Comparison of ENCODE assay signal across 9 cellular contexts in the genomic region with DNA sequence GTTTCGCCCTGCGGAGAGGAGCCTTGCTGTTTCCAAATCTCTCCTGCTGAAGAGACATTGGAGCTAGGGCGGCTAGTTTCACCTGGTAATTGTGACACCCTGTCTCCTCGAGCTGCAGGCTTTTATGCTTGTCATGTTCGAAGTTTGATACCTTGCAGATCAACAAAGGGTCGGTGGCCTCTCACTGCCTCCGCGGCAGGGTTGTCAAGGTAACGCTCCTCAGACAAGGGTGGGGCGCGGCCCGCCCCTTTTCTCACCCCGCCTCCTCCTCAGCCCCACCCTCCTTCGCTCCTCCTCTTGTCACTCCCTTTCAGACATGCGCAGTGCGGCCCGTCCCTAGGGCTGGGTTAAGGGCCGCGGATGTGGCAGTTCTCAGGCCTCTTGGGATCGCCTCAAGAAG. TPM values are rescaled to one million over a fixed set of nuclear protein-coding genes. Genes with fewer than 3 reads are reported as not detected.
A peak's percentile ranks its signal among the peaks of the same experiment; 100 is the strongest.
DNase-seq lines count a peak whose midpoint lies in the region; ATAC-seq lines count a peak whose summit lies in the region.
"Not testable (repeated sequence)": the region's sequence is repeated elsewhere in the genome, so short reads cannot be mapped to it uniquely, and the experiment has no call there.
"Had no signal": no experiment of that assay in that cellular context is flagged by ENCODE, and none has a peak within 500 bp of the region (broad histone marks: within the 10 kb centered on the region; RNA-seq: fewer than 3 reads in every experiment).

No MANE protein-coding gene starts in this region.

- H3K27ac Mint-ChIP-seq in CD8-positive, alpha-beta memory T cell; activated naive CD8-positive, alpha-beta T cell treated with anti-CD3 and anti-CD28 coated beads for 36 hours; naive thymus-derived CD8-positive, alpha-beta T cell: not testable (repeated sequence)

- not testable (repeated sequence) for H3K4me1 Mint-ChIP-seq in CD8-positive, alpha-beta memory T cell; activated naive CD8-positive, alpha-beta T cell treated with anti-CD3 and anti-CD28 coated beads for 36 hours; naive thymus-derived CD8-positive, alpha-beta T cell

- CTCF ChIA-PET in CD8-positive, alpha-beta memory T cell (lab: Charles Lee) = not testable (repeated sequence)

- H3K27me3 Mint-ChIP-seq in CD8-positive, alpha-beta memory T cell; activated naive CD8-positive, alpha-beta T cell treated with anti-CD3 and anti-CD28 coated beads for 36 hours; naive thymus-derived CD8-positive, alpha-beta T cell: not testable (repeated sequence)

- not testable (repeated sequence) for H3K4me1 ChIP-seq in CD8-positive, alpha-beta memory T cell (ENCODE audit: insufficient read depth, low read length)

- ATAC-seq in naive thymus-derived CD8-positive, alpha-beta T cell; stimulated activated naive CD8-positive, alpha-beta T cell treated with anti-CD3 and anti-CD28 coated beads, Interleukin-15, Interleukin-2, amounts not matched to agents 100 U/mL and 50 U/mL, for 24 hours: not testable (repeated sequence)

- DNase-seq in CD8-positive, alpha-beta memory T cell = peak in 4 of 5 donors; percentile 3 to 66 (median 56)
- peak; percentile 32 for DNase-seq in activated CD4-positive, alpha-beta T cell treated with anti-CD3 and anti-CD28 coated beads for 1 hour
- DNase-seq in activated CD8-positive, alpha-beta memory T cell treated with anti-CD3 and anti-CD28 coated beads, Interleukin-2, amount 50 U/mL, for 48 hours = peak; percentile 55
- DNase-seq in activated naive CD8-positive, alpha-beta T cell treated with anti-CD3 and anti-CD28 coated beads for 36 hours = peak; percentile 6
- peak; percentile 58 for DNase-seq in cardiac septum (ENCODE audit: low spot score)
- DNase-seq in naive thymus-derived CD8-positive, alpha-beta T cell = peak; percentile 1 to 70 (median 35)
- DNase-seq in stimulated activated CD4-positive, alpha-beta T cell treated with anti-CD3 and anti-CD28 coated beads, Interleukin-4, amount 100 ng/mL, for 24 hours = peak; percentile 7
- peak; percentile 7 for DNase-seq in stimulated activated naive CD8-positive, alpha-beta T cell treated with anti-CD3 and anti-CD28 coated beads, Interleukin-15, Interleukin-2, amounts not matched to agents 100 U/mL and 50 U/mL, for 24 hours

- H3K9me3 ChIP-seq in CD8-positive, alpha-beta memory T cell (ENCODE audit: low read length) = not testable (repeated sequence)

- not testable (repeated sequence) for H3K27me3 ChIP-seq in CD8-positive, alpha-beta memory T cell (ENCODE audit: insufficient read depth, low read length, poor library complexity, severe bottlenecking)

- not testable (repeated sequence) for H3K36me3 Mint-ChIP-seq in CD8-positive, alpha-beta memory T cell; activated naive CD8-positive, alpha-beta T cell treated with anti-CD3 and anti-CD28 coated beads for 36 hours; naive thymus-derived CD8-positive, alpha-beta T cell

- H3K4me3 ChIP-seq in CD8-positive, alpha-beta memory T cell (ENCODE audit: low read length) = not testable (repeated sequence)

- not testable (repeated sequence) for H3K36me3 ChIP-seq in CD8-positive, alpha-beta memory T cell (ENCODE audit: insufficient read depth, low read length)

- H3K9me3 Mint-ChIP-seq in CD8-positive, alpha-beta memory T cell; activated naive CD8-positive, alpha-beta T cell treated with anti-CD3 and anti-CD28 coated beads for 36 hours; naive thymus-derived CD8-positive, alpha-beta T cell: not testable (repeated sequence)

- H3K4me3 Mint-ChIP-seq in CD8-positive, alpha-beta memory T cell; naive thymus-derived CD8-positive, alpha-beta T cell: not testable (repeated sequence)
- H3K4me3 Mint-ChIP-seq in activated naive CD8-positive, alpha-beta T cell treated with anti-CD3 and anti-CD28 coated beads for 36 hours = peak overlapping the region; percentile 18

- POLR2A ChIA-PET in CD8-positive, alpha-beta memory T cell (lab: Charles Lee); naive thymus-derived CD8-positive, alpha-beta T cell (lab: Charles Lee): not testable (repeated sequence)

- H3K27ac ChIP-seq in CD8-positive, alpha-beta memory T cell (ENCODE audit: low read depth, low read length) = not testable (repeated sequence)

- intact Hi-C loops in cardiac septum (cut with DNase I) = not testable (repeated sequence)

RNA-seq across cellular contexts. Expression of gene TP53TG3D, which starts 0.4 kb away (rescaled TPM):
- under 1 TPM in 1 of 2 experiments, not detected in 1; 0.37 TPM for total RNA-seq in CD8-positive, alpha-beta memory T cell
- polyA plus RNA-seq in CD8-positive, alpha-beta memory T cell = 1.0 TPM
- under 1 TPM; 0.54 to 0.66 TPM for total RNA-seq in activated naive CD8-positive, alpha-beta T cell treated with anti-CD3 and anti-CD28 coated beads for 36 hours
- 0.81 TPM for total RNA-seq in cardiac septum
- 1 to 10 TPM; 2.2 to 2.3 TPM for total RNA-seq in naive thymus-derived CD8-positive, alpha-beta T cell
- 1 to 10 TPM in 2 of 3 donors, under 1 TPM in 1; 0.62 to 1.9 (median 1.8) TPM for polyA plus RNA-seq in naive thymus-derived CD8-positive, alpha-beta T cell
- total RNA-seq: M059J had no signal

Comparison
In these comparisons a context has a peak if more than half of its experiments do, and no peak if none do; other contexts are left out.
1. DNase-seq: peak in every context shown above with its lines; median percentile 58 in cardiac septum; 56 in CD8-positive, alpha-beta memory T cell; 55 in activated CD8-positive, alpha-beta memory T cell treated with anti-CD3 and anti-CD28 coated beads, Interleukin-2, amount 50 U/mL, for 48 hours; 35 in naive thymus-derived CD8-positive, alpha-beta T cell; 32 in activated CD4-positive, alpha-beta T cell treated with anti-CD3 and anti-CD28 coated beads for 1 hour; 7 in stimulated activated CD4-positive, alpha-beta T cell treated with anti-CD3 and anti-CD28 coated beads, Interleukin-4, amount 100 ng/mL, for 24 hours; 7 in stimulated activated naive CD8-positive, alpha-beta T cell treated with anti-CD3 and anti-CD28 coated beads, Interleukin-15, Interleukin-2, amounts not matched to agents 100 U/mL and 50 U/mL, for 24 hours; 6 in activated naive CD8-positive, alpha-beta T cell treated with anti-CD3 and anti-CD28 coated beads for 36 hours.